ENCODE assay signal across 8 cellular contexts in the genomic region with DNA sequence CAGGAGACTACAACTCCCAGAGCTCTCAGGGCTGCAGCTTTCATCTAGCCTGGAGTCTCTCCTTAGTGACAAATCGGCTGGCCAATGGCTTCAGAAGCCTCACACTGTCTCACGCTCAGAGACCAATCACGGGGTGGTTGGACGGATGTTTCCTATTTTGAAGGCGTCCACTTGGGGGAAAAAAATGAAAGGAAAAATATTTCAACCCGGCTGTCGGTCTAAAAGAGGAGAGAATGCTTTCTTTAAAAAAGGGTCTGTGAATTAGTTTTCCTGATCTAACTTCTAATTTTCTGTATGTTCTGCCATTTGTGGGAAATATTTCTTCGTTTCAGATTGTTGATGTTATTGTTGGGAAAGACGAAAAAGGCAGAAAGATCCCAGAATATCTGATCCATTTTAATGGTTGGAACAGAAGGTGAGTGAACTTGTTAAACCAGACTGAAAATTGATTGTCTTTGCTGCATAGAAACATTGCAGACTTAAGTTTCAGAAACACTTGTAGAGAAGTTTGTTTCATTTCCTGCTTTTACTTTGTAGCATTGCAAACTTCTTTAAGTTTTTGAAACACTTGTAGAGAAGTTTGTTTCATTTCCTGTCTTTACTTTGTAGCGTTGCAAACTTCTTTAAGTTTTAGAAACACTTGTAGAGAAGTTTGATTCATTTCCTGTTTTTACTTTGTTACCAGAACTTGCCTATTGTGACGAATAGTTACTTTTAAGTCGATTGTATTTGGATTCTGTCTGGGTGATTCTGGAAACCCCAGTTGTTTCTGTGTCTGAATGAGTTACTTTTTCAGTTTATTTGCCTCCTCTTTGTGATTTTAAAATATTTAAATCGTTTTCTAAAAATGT. TPM values are rescaled to one million over a fixed set of nuclear protein-coding genes. Genes with fewer than 3 reads are reported as not detected.
DNase-seq lines count a peak whose midpoint lies in the region; ATAC-seq and TF ChIP-seq lines count a peak whose summit lies in the region.

No MANE protein-coding gene starts in this region.

- no peak overlapping the region for H3K4me3 ChIP-seq in lower leg skin (ENCODE audit: low read depth, poor library complexity, severe bottlenecking)

- peaks cover 36% of the 10 kb centered on the region for H3K36me3 Mint-ChIP-seq in activated CD4-positive, alpha-beta memory T cell treated with anti-CD3 and anti-CD28 coated beads, Interleukin-2, amount 10 ng/mL, durations not matched to agents 7 days and 5 days (ENCODE audit: low read depth)

- WGBS in lower leg skin, 2 donors, result 1 to 31% methylated on average over 13 of the region's 13 CpGs

- H3K4me3 Mint-ChIP-seq in activated CD4-positive, alpha-beta memory T cell treated with anti-CD3 and anti-CD28 coated beads, Interleukin-2, amount 10 ng/mL, durations not matched to agents 7 days and 5 days, result peak overlapping the region; percentile 81

- POLR2A ChIA-PET in activated CD4-positive, alpha-beta memory T cell treated with anti-CD3 and anti-CD28 coated beads, Interleukin-2, amount 10 ng/mL, durations not matched to agents 7 days and 5 days (lab: Charles Lee), result interaction anchor here (1.0 to 1.4 kb wide), 2 partner anchors 8 to 12 kb away, joined by 3 to 5 read pairs; no protein-coding TSS in a partner anchor

- peaks cover 41% of the 10 kb centered on the region for H3K4me1 Mint-ChIP-seq in activated CD4-positive, alpha-beta memory T cell treated with anti-CD3 and anti-CD28 coated beads, Interleukin-2, amount 10 ng/mL, durations not matched to agents 7 days and 5 days

- no peaks in the 10 kb centered on the region for H3K9me3 Mint-ChIP-seq in activated CD4-positive, alpha-beta memory T cell treated with anti-CD3 and anti-CD28 coated beads, Interleukin-2, amount 10 ng/mL, durations not matched to agents 7 days and 5 days

- TF ChIP-seq POLR2A in lower leg skin (IDR thresholded peaks at IDR 0.05), result no peak

- H3K27me3 Mint-ChIP-seq in activated CD4-positive, alpha-beta memory T cell treated with anti-CD3 and anti-CD28 coated beads, Interleukin-2, amount 10 ng/mL, durations not matched to agents 7 days and 5 days, result peaks cover 11% of the 10 kb centered on the region

- DNase-seq in COLO668 (lab: John Stamatoyannopoulos, UW; ENCODE audit: unreplicated experiment), result peak; percentile 77
- DNase-seq in HPDE6-E6E7 (ENCODE audit: extremely low spot score), result peak; percentile 71
- DNase-seq in NCI-H82 treated with DMSO at 0.1 percent for 48 hours (lab: John Stamatoyannopoulos, UW; ENCODE audit: unreplicated experiment), result peak; percentile 72
- DNase-seq in activated CD4-positive, alpha-beta memory T cell treated with anti-CD3 and anti-CD28 coated beads, Interleukin-2, amount 10 ng/mL, durations not matched to agents 7 days and 5 days, result peak; percentile 80
- DNase-seq in effector CD8-positive, alpha-beta T cell (lab: John Stamatoyannopoulos, UW), result peak; percentile 64
- peak; percentile 86 to 93 for DNase-seq in lower leg skin (ENCODE audit: low spot score in 2 of 2)
- DNase-seq in stimulated activated CD8-positive, alpha-beta memory T cell treated with anti-CD3 and anti-CD28 coated beads, Interleukin-12 subunit alpha, Interleukin-12 subunit beta, amount 100 ng/mL, for 24 hours (ENCODE audit: extremely low read depth), result peak; percentile 48

- CTCF ChIA-PET in activated CD4-positive, alpha-beta memory T cell treated with anti-CD3 and anti-CD28 coated beads, Interleukin-2, amount 10 ng/mL, durations not matched to agents 7 days and 5 days (lab: Charles Lee), result interaction anchor here (1.3 to 2.2 kb wide), 4 partner anchors 8 to 228 kb away, joined by 3 to 17 read pairs (median 6); no protein-coding TSS in a partner anchor

- intact Hi-C loops in lower leg skin (cut with DNase I; ENCODE audit: low total_unique reads), result no loop called here

- ATAC-seq in GM21360 (IDR thresholded peaks at IDR 0.05; ENCODE audit: unreplicated experiment), result peak; percentile 75

- peak overlapping the region; percentile 98 for H3K27ac Mint-ChIP-seq in activated CD4-positive, alpha-beta memory T cell treated with anti-CD3 and anti-CD28 coated beads, Interleukin-2, amount 10 ng/mL, durations not matched to agents 7 days and 5 days

- TF ChIP-seq CTCF in lower leg skin (IDR thresholded peaks at IDR 0.05), result no peak

RNA-seq across cellular contexts. Expression of gene MSL3, which starts 1.6 kb away (rescaled TPM):
- 10 to 100 TPM; 59.6 to 65.4 TPM for total RNA-seq in activated CD4-positive, alpha-beta memory T cell treated with anti-CD3 and anti-CD28 coated beads, Interleukin-2, amount 10 ng/mL, durations not matched to agents 7 days and 5 days
- 10 to 100 TPM; 12.4 to 15.2 (median 13.6) TPM for total RNA-seq in lower leg skin
